ENCODE assay signal across 8 cellular contexts in genomic region chr11:47186076-47186936, GRCh38. TPM values are rescaled to one million over a fixed set of nuclear protein-coding genes. Genes with fewer than 3 reads are reported as not detected.
DNase-seq lines count a peak whose midpoint lies in the region; ATAC-seq and TF ChIP-seq lines count a peak whose summit lies in the region.

TSS of gene PACSIN3 (minus strand) at chr11:47186434. CDS start at chr11:47182727, 3,707 bp downstream.

- H3K4me3 ChIP-seq in NB4 (ENCODE audit: low read depth, low read length), result peak within 1 kb of the TSS; percentile 42
- peak within 1 kb of the TSS; percentile 42 to 81 (median 70) for H3K4me3 ChIP-seq in upper lobe of left lung

- no peak within 1 kb of the TSS for H3K27ac Mint-ChIP-seq in activated T-cell treated with anti-CD3 and anti-CD28 coated beads, Interleukin-2, amount 50 U/mL, for 72 hours
- peak within 1 kb of the TSS in 3 of 6 donors; percentile 43 to 74 (median 52) for H3K27ac Mint-ChIP-seq in naive B cell

- H3K27ac ChIP-seq in upper lobe of left lung, result peak within 1 kb of the TSS; percentile 82 to 87 (median 86)

- H3K4me3 Mint-ChIP-seq in activated T-cell treated with anti-CD3 and anti-CD28 coated beads, Interleukin-2, amount 50 U/mL, for 72 hours, result peak within 1 kb of the TSS; percentile 84 to 89
- peak within 1 kb of the TSS; percentile 80 to 92 (median 88) for H3K4me3 Mint-ChIP-seq in naive B cell

- H3K9me3 ChIP-seq in upper lobe of left lung, result no peaks in the 10 kb centered on the region

- H3K9me3 Mint-ChIP-seq in activated T-cell treated with anti-CD3 and anti-CD28 coated beads, Interleukin-2, amount 50 U/mL, for 72 hours, result no peaks in the 10 kb centered on the region
- no peaks in the 10 kb centered on the region for H3K9me3 Mint-ChIP-seq in naive B cell

- ATAC-seq in GM19438 (IDR thresholded peaks at IDR 0.05; ENCODE audit: low read depth, unreplicated experiment) (peak; percentile 69), naive B cell (ENCODE audit: low read depth in 2 of 2) (peak; percentile 71 to 73), upper lobe of left lung (ENCODE audit: low FRiP score in 2 of 2) (peak; percentile 20 to 84)
- ATAC-seq in activated T-cell treated with anti-CD3 and anti-CD28 coated beads, Interleukin-2, amount 50 U/mL, for 72 hours (replicated peaks in 1 of 2), result peak; percentile 85 to 87

- H3K4me1 ChIP-seq in upper lobe of left lung, result peaks cover 18 to 46% (median 39%) of the 10 kb centered on the region in 4 donors

- H3K27me3 ChIP-seq in upper lobe of left lung, result peaks cover 0 to 18% (median 2%) of the 10 kb centered on the region in 4 donors

- WGBS in upper lobe of left lung, 2 donors, result 0 to 6% methylated on average over 8 to 12 of the region's 87 CpGs

- no peak for TF ChIP-seq EP300 in upper lobe of left lung (IDR thresholded peaks at IDR 0.05)

- H3K36me3 ChIP-seq in upper lobe of left lung, result no peaks in the 10 kb centered on the region

- TF ChIP-seq CTCF in NB4 (IDR thresholded peaks at IDR 0.05; ENCODE audit: low read depth, low read length) (no peak), upper lobe of left lung (IDR thresholded peaks at IDR 0.05) (peak; percentile 13 to 58 (median 38))

- no peaks in the 10 kb centered on the region for H3K36me3 Mint-ChIP-seq in activated T-cell treated with anti-CD3 and anti-CD28 coated beads, Interleukin-2, amount 50 U/mL, for 72 hours (ENCODE audit: insufficient read depth in 2 of 2)
- no peaks in the 10 kb centered on the region for H3K36me3 Mint-ChIP-seq in naive B cell

- TF ChIP-seq POLR2A in NB4 (IDR thresholded peaks at IDR 0.05; ENCODE audit: extremely low read depth, insufficient read length) (peak; percentile 39), upper lobe of left lung (IDR thresholded peaks at IDR 0.05) (peak in 2 of 4 donors; percentile 16 to 68)

- H3K4me1 Mint-ChIP-seq in activated T-cell treated with anti-CD3 and anti-CD28 coated beads, Interleukin-2, amount 50 U/mL, for 72 hours (ENCODE audit: low read depth), result peaks cover 10% of the 10 kb centered on the region
- H3K4me1 Mint-ChIP-seq in naive B cell, result peaks cover 6 to 12% (median 12%) of the 10 kb centered on the region in 3 donors

- DNase-seq in AG20443 (ENCODE audit: low spot score) (peak; percentile 78), NB4 (ENCODE audit: low read depth) (peak; percentile 73), fibroblast of gingiva (ENCODE audit: low read depth) (peak; percentile 25), naive B cell (peak; percentile 39), upper lobe of left lung (peak; percentile 49 to 94), NCI-H510A (lab: John Stamatoyannopoulos, UW) (no peak)
- peak; percentile 61 to 66 for DNase-seq in activated T-cell treated with anti-CD3 and anti-CD28 coated beads, Interleukin-2, amount 50 U/mL, for 72 hours

- peaks cover 10% of the 10 kb centered on the region for H3K27me3 Mint-ChIP-seq in activated T-cell treated with anti-CD3 and anti-CD28 coated beads, Interleukin-2, amount 50 U/mL, for 72 hours (ENCODE audit: low read depth)
- peaks cover 4 to 54% (median 13%) of the 10 kb centered on the region in 3 donors for H3K27me3 Mint-ChIP-seq in naive B cell

RNA-seq across cellular contexts. Expression of gene PACSIN3, which starts in this region (rescaled TPM):
- total RNA-seq in activated T-cell treated with anti-CD3 and anti-CD28 coated beads, Interleukin-2, amount 50 U/mL, for 72 hours, result 10 to 100 TPM in 1 of 2 donors, 1 to 10 TPM in 1; 4.6 to 10.2 TPM
- under 1 TPM in 2 of 6 donors, not detected in 4; 0.41 to 0.49 TPM for polyA plus RNA-seq in naive B cell (ENCODE audit: low read depth in 6 of 6)
- total RNA-seq in upper lobe of left lung, result 10 to 100 TPM; 26.8 to 97.4 (median 52.8) TPM

Comparison
In these comparisons a context has a peak if more than half of its experiments do, and no peak if none do; other contexts are left out.
1. Peak in DNase-seq and ATAC-seq in naive B cell; RNA of the gene not detected or under 1 TPM.